ENCODE assay signal across 10 cellular contexts in the genomic region with DNA sequence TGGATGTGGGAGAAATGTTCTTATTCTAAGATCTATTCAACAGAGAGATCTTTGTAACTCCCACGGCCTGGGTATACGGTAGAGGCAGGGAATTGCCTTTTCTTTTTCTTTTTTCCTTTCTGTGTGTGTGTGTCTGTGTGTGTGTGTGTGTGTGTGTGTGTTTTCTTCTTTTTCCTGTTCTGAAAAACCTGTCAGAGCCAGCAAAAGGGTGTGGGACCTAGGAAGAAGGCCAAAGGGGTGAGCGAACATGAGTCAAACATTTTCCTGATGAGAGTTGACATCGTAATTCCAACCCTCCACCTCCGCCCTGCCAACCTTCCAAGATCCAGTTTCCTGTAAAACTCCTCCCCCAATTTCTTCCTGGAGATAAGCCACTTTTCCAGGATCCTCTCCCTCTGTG. TPM values are rescaled to one million over a fixed set of nuclear protein-coding genes. Genes with fewer than 3 reads are reported as not detected.
A peak's percentile ranks its signal among the peaks of the same experiment; 100 is the strongest.
DNase-seq lines count a peak whose midpoint lies in the region; ATAC-seq, FAIRE-seq and TF ChIP-seq lines count a peak whose summit lies in the region.
"Had no signal": no experiment of that assay in that cellular context is flagged by ENCODE, and none has a peak within 500 bp of the region (broad histone marks: within the 10 kb centered on the region; RNA-seq: fewer than 3 reads in every experiment).

No MANE protein-coding gene starts in this region.

- H2AFZ ChIP-seq in endothelial cell of umbilical vein (ENCODE audit: low read depth, low read length): peak overlapping the region; percentile 56

- H3K27me3 Mint-ChIP-seq in type B pancreatic cell: no peaks in the 10 kb centered on the region
- H3K27me3 Mint-ChIP-seq in activated CD8-positive, alpha-beta T cell treated with anti-CD3 and anti-CD28 coated beads, Interleukin-2, amount 10 ng/mL, durations not matched to agents 7 days and 5 days (ENCODE audit: low read depth): peaks cover 9% of the 10 kb centered on the region
- H3K27me3 Mint-ChIP-seq: activated T-cell treated with anti-CD3 and anti-CD28 coated beads, Interleukin-2, amount 50 U/mL, for 24 hours had no signal

- H3K9me3 Mint-ChIP-seq in type B pancreatic cell: no peaks in the 10 kb centered on the region
- H3K9me3 Mint-ChIP-seq in activated CD8-positive, alpha-beta T cell treated with anti-CD3 and anti-CD28 coated beads, Interleukin-2, amount 10 ng/mL, durations not matched to agents 7 days and 5 days (ENCODE audit: insufficient read depth): no peaks in the 10 kb centered on the region
- H3K9me3 Mint-ChIP-seq: activated T-cell treated with anti-CD3 and anti-CD28 coated beads, Interleukin-2, amount 50 U/mL, for 24 hours had no signal

- intact Hi-C loops in endothelial cell of umbilical vein (cut with micrococcal nuclease): loop anchor here (1.0 kb wide), 1 partner anchor 15 kb away; no protein-coding TSS in a partner anchor

- H4K20me1 ChIP-seq in endothelial cell of umbilical vein (replicated peaks; ENCODE audit: control insufficient read depth, extremely low read depth, insufficient read depth, low read length): no peaks in the 10 kb centered on the region

- no peak overlapping the region for H3K27ac Mint-ChIP-seq in type B pancreatic cell
- no peak overlapping the region for H3K27ac Mint-ChIP-seq in activated CD8-positive, alpha-beta T cell treated with anti-CD3 and anti-CD28 coated beads, Interleukin-2, amount 10 ng/mL, durations not matched to agents 7 days and 5 days
- H3K27ac Mint-ChIP-seq: activated T-cell treated with anti-CD3 and anti-CD28 coated beads, Interleukin-2, amount 50 U/mL, for 24 hours; progenitor cell of endocrine pancreas had no signal

- H3K9me1 ChIP-seq in endothelial cell of umbilical vein (replicated peaks; ENCODE audit: control insufficient read depth, extremely low read depth, insufficient read depth, low read length): no peaks in the 10 kb centered on the region

- no peaks in the 10 kb centered on the region for H3K9me3 ChIP-seq in endothelial cell of umbilical vein (replicated peaks; ENCODE audit: control insufficient read depth, insufficient read depth, low read length)
- no peaks in the 10 kb centered on the region for H3K9me3 ChIP-seq in mesodermal cell (ENCODE audit: control insufficient read depth, low read length)

- peak overlapping the region; percentile 71 for H3K9ac ChIP-seq in endothelial cell of umbilical vein (replicated peaks; ENCODE audit: extremely low read depth, insufficient read depth, low read length)

- H3K4me3 ChIP-seq in endothelial cell of umbilical vein (replicated peaks in 1 of 3; ENCODE audit: insufficient read depth in 1 of 3, low read depth in 1 of 3, low read length in 3 of 3): peak overlapping the region in 1 of 3 experiments; percentile 27
- no peak overlapping the region for H3K4me3 ChIP-seq in mesodermal cell (ENCODE audit: extremely low read depth, insufficient read depth, low read length, poor library complexity, severe bottlenecking)

- CTCF ChIA-PET in endothelial cell of umbilical vein (lab: Charles Lee): interaction anchor here (0.8 to 2.5 kb wide), 10 partner anchors 10 to 167 kb away, joined by 3 to 8 read pairs (median 3); no protein-coding TSS in a partner anchor
- CTCF ChIA-PET in activated CD8-positive, alpha-beta T cell treated with anti-CD3 and anti-CD28 coated beads, Interleukin-2, amount 10 ng/mL, durations not matched to agents 7 days and 5 days (lab: Charles Lee): interaction anchor here (0.8 kb wide), 1 partner anchor 167 kb away, joined by 3 read pairs; no protein-coding TSS in a partner anchor

- peak; percentile 88 for FAIRE-seq in endothelial cell of umbilical vein (lab: Jason Lieb, UNC)

- no peaks in the 10 kb centered on the region for H3K36me3 Mint-ChIP-seq in type B pancreatic cell
- H3K36me3 Mint-ChIP-seq in activated CD8-positive, alpha-beta T cell treated with anti-CD3 and anti-CD28 coated beads, Interleukin-2, amount 10 ng/mL, durations not matched to agents 7 days and 5 days (ENCODE audit: low read depth): peaks cover 10% of the 10 kb centered on the region

- WGBS in mesodermal cell (ENCODE audit: insufficient coverage in 2 of 2), 2 experiments: 70 to 79% methylated on average over 2 to 3 of the region's 5 CpGs

- peaks cover 46% of the 10 kb centered on the region for H3K4me1 ChIP-seq in endothelial cell of umbilical vein (ENCODE audit: control insufficient read depth, extremely low read depth, insufficient read depth, low read length)
- H3K4me1 ChIP-seq in mesodermal cell (ENCODE audit: control insufficient read depth, insufficient read depth, low read length, poor library complexity, severe bottlenecking): peaks cover 24% of the 10 kb centered on the region

- POLR2A ChIA-PET in endothelial cell of umbilical vein (lab: Charles Lee): interaction anchor here (0.8 to 1.5 kb wide), 2 partner anchors 9 to 14 kb away, joined by 4 to 7 read pairs; no protein-coding TSS in a partner anchor
- POLR2A ChIA-PET in activated CD8-positive, alpha-beta T cell treated with anti-CD3 and anti-CD28 coated beads, Interleukin-2, amount 10 ng/mL, durations not matched to agents 7 days and 5 days (lab: Charles Lee): no interaction called here

- ATAC-seq in activated CD8-positive, alpha-beta T cell treated with anti-CD3 and anti-CD28 coated beads, Interleukin-2, amount 10 ng/mL, durations not matched to agents 7 days and 5 days: no peak
- ATAC-seq in HG02973 (IDR thresholded peaks at IDR 0.05; ENCODE audit: unreplicated experiment) (no peak), GM19455 (IDR thresholded peaks at IDR 0.05; ENCODE audit: unreplicated experiment) (no peak)

- peak overlapping the region; percentile 96 for H3K27ac ChIP-seq in endothelial cell of umbilical vein (ENCODE audit: insufficient read depth, low read depth, low read length)
- H3K27ac ChIP-seq in mesodermal cell (ENCODE audit: low read depth, low read length, severe bottlenecking): peak overlapping the region; percentile 65

- TF ChIP-seq CTCF in endothelial cell of umbilical vein (IDR thresholded peaks at IDR 0.05; ENCODE audit: extremely low read depth in 1 of 2, insufficient read depth in 1 of 2, low read depth in 1 of 2, low read length in 2 of 2) (no peak), type B pancreatic cell (conservative IDR thresholded peaks at IDR 0.05) (no peak)

- peaks cover 14% of the 10 kb centered on the region for H3K4me1 Mint-ChIP-seq in type B pancreatic cell (ENCODE audit: unreplicated experiment)
- H3K4me1 Mint-ChIP-seq in activated CD8-positive, alpha-beta T cell treated with anti-CD3 and anti-CD28 coated beads, Interleukin-2, amount 10 ng/mL, durations not matched to agents 7 days and 5 days (ENCODE audit: low read depth): peaks cover 22% of the 10 kb centered on the region

- DNase-seq in M059J (ENCODE audit: low read depth) (peak; percentile 86), endothelial cell of umbilical vein (ENCODE audit: low read depth, low spot score) (peak; percentile 87), type B pancreatic cell (ENCODE audit: extremely low spot score, unreplicated experiment) (no peak)
- no peak for DNase-seq in activated CD8-positive, alpha-beta T cell treated with anti-CD3 and anti-CD28 coated beads, Interleukin-2, amount 10 ng/mL, durations not matched to agents 7 days and 5 days
- DNase-seq in activated CD8-positive, alpha-beta memory T cell treated with anti-CD3 and anti-CD28 coated beads, Interleukin-2, amount 50 U/mL, for 4 hours: no peak
- DNase-seq: activated T-cell treated with anti-CD3 and anti-CD28 coated beads, Interleukin-2, amount 50 U/mL, for 24 hours had no signal

- peaks cover 20% of the 10 kb centered on the region for H3K79me2 ChIP-seq in endothelial cell of umbilical vein (ENCODE audit: control insufficient read depth, insufficient read depth, low read length)

- no peaks in the 10 kb centered on the region for H3K36me3 ChIP-seq in endothelial cell of umbilical vein (ENCODE audit: control insufficient read depth in 2 of 2, extremely low read depth in 1 of 2, insufficient read depth in 2 of 2, low read length in 2 of 2)
- no peaks in the 10 kb centered on the region for H3K36me3 ChIP-seq in mesodermal cell (ENCODE audit: control insufficient read depth, insufficient read depth, low read length)

- BruUV-seq in endothelial cell of umbilical vein (replicated peaks; lab: Mats Ljungman, UMichigan): no TSS peak

- dilution Hi-C loops in endothelial cell of umbilical vein (cut with MboI; ENCODE audit: extremely low pct_ligation_motif_present, low sequenced_read_pairs): no loop called here

- H3K27me3 ChIP-seq in endothelial cell of umbilical vein (ENCODE audit: control insufficient read depth in 2 of 2, insufficient read depth in 2 of 2, low read length in 2 of 2): no peaks in the 10 kb centered on the region

- H3K4me3 Mint-ChIP-seq in type B pancreatic cell: peak overlapping the region; percentile 33
- H3K4me3 Mint-ChIP-seq in activated CD8-positive, alpha-beta T cell treated with anti-CD3 and anti-CD28 coated beads, Interleukin-2, amount 10 ng/mL, durations not matched to agents 7 days and 5 days: no peak overlapping the region
- H3K4me3 Mint-ChIP-seq: activated T-cell treated with anti-CD3 and anti-CD28 coated beads, Interleukin-2, amount 50 U/mL, for 24 hours had no signal

- peak; percentile 34 for TF ChIP-seq POLR2A in endothelial cell of umbilical vein (IDR thresholded peaks at IDR 0.05; ENCODE audit: low read depth, low read length)

- peak overlapping the region; percentile 97 for H3K4me2 ChIP-seq in endothelial cell of umbilical vein (ENCODE audit: insufficient read depth, low read length)

RNA-seq across cellular contexts. Expression of gene CHIC2, which starts 2.8 kb away (rescaled TPM):
- total RNA-seq in M059J (2014; rRNA removed; shearing (Covaris generic)): 31.4 and 34.8 TPM in 2 replicates
- 43.3 and 43.8 TPM in 2 replicates for total RNA-seq in endothelial cell of umbilical vein
- 23.3 and 27.4 TPM in 2 replicates for polyA plus RNA-seq in endothelial cell of umbilical vein
- polyA plus RNA-seq in endothelial cell of umbilical vein (2011; cell fraction: cytosol; rRNA removed): 28.1 and 28.7 TPM in 2 replicates
- 19.1 and 26.2 TPM in 2 replicates for polyA plus RNA-seq in endothelial cell of umbilical vein (2011; cell fraction: nucleus; rRNA removed)
- polyA plus RNA-seq in endothelial cell of umbilical vein (2012): 25.7 and 33.2 TPM in 2 replicates
- 18.1 and 20.8 TPM in 2 replicates for polyA minus RNA-seq in endothelial cell of umbilical vein
- 4.4 TPM for polyA minus RNA-seq in endothelial cell of umbilical vein (2011; cell fraction: cytosol; rRNA and poly(A)+ RNA removed)
- polyA minus RNA-seq in endothelial cell of umbilical vein (2011; cell fraction: nucleus; rRNA and poly(A)+ RNA removed): 59.9 and 90.3 TPM in 2 replicates
- 27.4 TPM for polyA plus RNA-seq in mesodermal cell (2013, experiment 1 of 2)
- 29.9 TPM for polyA plus RNA-seq in mesodermal cell (2013, experiment 2 of 2)
- total RNA-seq in type B pancreatic cell (ENCODE audit: low replicate concordance): 16.5 and 22.2 TPM in 2 replicates
- 10 to 100 TPM; 14.6 to 17.1 TPM for total RNA-seq in activated CD8-positive, alpha-beta T cell treated with anti-CD3 and anti-CD28 coated beads, Interleukin-2, amount 10 ng/mL, durations not matched to agents 7 days and 5 days

RNA-seq across cellular contexts. Expression of gene GSX2, which starts 32.8 kb away (rescaled TPM):
- total RNA-seq in M059J (2014; rRNA removed; shearing (Covaris generic)): not detected in 2 replicates
- total RNA-seq in endothelial cell of umbilical vein: not detected in 2 replicates
- not detected in 2 replicates for polyA plus RNA-seq in endothelial cell of umbilical vein
- polyA plus RNA-seq in endothelial cell of umbilical vein (2011; cell fraction: cytosol; rRNA removed): not detected in 2 replicates
- not detected in 2 replicates for polyA plus RNA-seq in endothelial cell of umbilical vein (2011; cell fraction: nucleus; rRNA removed)
- not detected in 2 replicates for polyA plus RNA-seq in endothelial cell of umbilical vein (2012)
- not detected in 2 replicates for polyA minus RNA-seq in endothelial cell of umbilical vein
- not detected for polyA minus RNA-seq in endothelial cell of umbilical vein (2011; cell fraction: cytosol; rRNA and poly(A)+ RNA removed)
- not detected in 2 replicates for polyA minus RNA-seq in endothelial cell of umbilical vein (2011; cell fraction: nucleus; rRNA and poly(A)+ RNA removed)
- 0.88 TPM for polyA plus RNA-seq in mesodermal cell (2013, experiment 1 of 2)
- 0.96 TPM for polyA plus RNA-seq in mesodermal cell (2013, experiment 2 of 2)
- 5.6 TPM in 1 of 2 replicates, not detected in the other for total RNA-seq in type B pancreatic cell (ENCODE audit: low replicate concordance)
- total RNA-seq in activated CD8-positive, alpha-beta T cell treated with anti-CD3 and anti-CD28 coated beads, Interleukin-2, amount 10 ng/mL, durations not matched to agents 7 days and 5 days: not detected
- total RNA-seq: progenitor cell of endocrine pancreas had no signal

Comparison
In these comparisons a context has a peak if more than half of its experiments do, and no peak if none do; other contexts are left out.
1. DNase-seq: peak in M059J (single experiment) and endothelial cell of umbilical vein (single experiment); none in type B pancreatic cell (single experiment), activated CD8-positive, alpha-beta T cell treated with anti-CD3 and anti-CD28 coated beads, Interleukin-2, amount 10 ng/mL, durations not matched to agents 7 days and 5 days (single experiment) and activated CD8-positive, alpha-beta memory T cell treated with anti-CD3 and anti-CD28 coated beads, Interleukin-2, amount 50 U/mL, for 4 hours (single experiment).